9 cellular contexts compared by ENCODE assay signal in the genomic region with DNA sequence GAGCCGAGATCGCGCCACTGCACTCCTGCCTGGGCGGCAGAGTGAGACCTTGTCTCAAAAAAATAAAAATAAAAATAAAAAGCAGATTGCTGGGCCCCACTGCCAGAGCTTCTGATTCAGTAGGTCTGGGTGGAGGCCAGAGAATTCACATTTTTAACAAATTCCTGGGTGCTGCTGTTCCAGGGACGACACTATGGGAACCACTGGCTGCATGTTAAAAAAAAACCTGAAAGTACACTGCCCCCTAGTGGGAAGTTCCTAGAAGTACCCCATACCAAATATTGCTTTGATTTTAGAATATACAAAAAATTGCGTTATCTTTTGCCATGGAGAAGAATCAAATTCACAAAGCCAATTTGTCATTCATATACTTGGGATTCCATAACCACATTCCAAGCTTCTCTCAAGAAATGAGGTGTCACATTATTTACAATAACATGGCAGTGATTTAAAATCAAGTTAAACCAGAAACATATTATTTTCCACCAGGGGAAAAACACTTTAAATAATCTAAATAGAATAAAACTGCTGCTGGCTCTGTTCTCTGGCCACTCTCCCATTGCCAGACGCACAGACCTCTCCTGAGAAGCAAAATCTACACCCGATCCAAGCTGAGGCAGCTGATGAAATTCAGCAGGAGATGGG. TPM values are rescaled to one million over a fixed set of nuclear protein-coding genes. Genes with fewer than 3 reads are reported as not detected.
DNase-seq lines count a peak whose midpoint lies in the region; ATAC-seq, FAIRE-seq and TF ChIP-seq lines count a peak whose summit lies in the region.
"Had no signal": no experiment of that assay in that cellular context is flagged by ENCODE, and none has a peak within 500 bp of the region (broad histone marks: within the 10 kb centered on the region; RNA-seq: fewer than 3 reads in every experiment).

No MANE protein-coding gene starts in this region.

- H3K27ac ChIP-seq in Karpas-422 (ENCODE audit: low read length) (no peak overlapping the region), H1 (ENCODE audit: low read depth, low read length) (no peak overlapping the region), mesenchymal stem cell (ENCODE audit: low read length, poor library complexity, severe bottlenecking) (no peak overlapping the region)
- H3K27ac ChIP-seq: BLaER1 treated with 17β-estradiol and CSF1 and Interleukin-3, amounts not matched to agents 10 nM and 100 nM had no signal

- H4K20me1 ChIP-seq in Karpas-422 (ENCODE audit: insufficient read depth, low read depth, low read length) (no peaks in the 10 kb centered on the region), H1 (replicated peaks in 1 of 2; ENCODE audit: control insufficient read depth in 1 of 2, insufficient read depth in 2 of 2, low read length in 2 of 2) (no peaks in the 10 kb centered on the region)

- no peak overlapping the region for H3K56ac ChIP-seq in H1 (replicated peaks; ENCODE audit: insufficient read length, low read depth, low read length)

- peaks cover 15% of the 10 kb centered on the region; the same call in 1 of the 2 replicates for H3K4me1 ChIP-seq in Karpas-422 (ENCODE audit: low read length)
- H3K4me1 ChIP-seq in H1 (replicated peaks in 1 of 4; ENCODE audit: control insufficient read depth in 3 of 4, insufficient read depth in 4 of 4, low read length in 3 of 4): no peaks in the 10 kb centered on the region; a peak in 1 of 7 replicates
- H3K4me1 ChIP-seq in mesenchymal stem cell (ENCODE audit: control insufficient read depth, insufficient read depth, low read depth, low read length): no peaks in the 10 kb centered on the region

- H3K27me3 ChIP-seq in Karpas-422 (ENCODE audit: low read length): no peaks in the 10 kb centered on the region
- H3K27me3 ChIP-seq in H1 (replicated peaks in 1 of 4; ENCODE audit: control insufficient read depth in 3 of 4, extremely low read depth in 1 of 4, insufficient read depth in 3 of 4, low read length in 3 of 4): no peaks in the 10 kb centered on the region
- peaks cover 28 to 50% of the 10 kb centered on the region in 2 experiments for H3K27me3 ChIP-seq in mesenchymal stem cell (ENCODE audit: control insufficient read depth in 1 of 2, insufficient read depth in 1 of 2, low read length in 2 of 2)

- H3K14ac ChIP-seq in H1 (ENCODE audit: insufficient read length) (no peak overlapping the region), mesenchymal stem cell (ENCODE audit: low read length in 2 of 2) (no peak overlapping the region)

- no peak for ATAC-seq in GM18907 (IDR thresholded peaks at IDR 0.05; ENCODE audit: unreplicated experiment)

- H2BK120ac ChIP-seq in H1 (replicated peaks; ENCODE audit: low read depth, low read length) (no peak overlapping the region), mesenchymal stem cell (ENCODE audit: low read depth, low read length) (no peak overlapping the region)

- no peak overlapping the region for H4K5ac ChIP-seq in H1 (ENCODE audit: insufficient read length, low read depth, low read length)

- H2BK5ac ChIP-seq in H1 (ENCODE audit: low read depth, low read length) (no peak overlapping the region), mesenchymal stem cell (ENCODE audit: low read depth, low read length, poor library complexity, severe bottlenecking) (no peak overlapping the region)

- H3K4me2 ChIP-seq in Karpas-422 (ENCODE audit: low read depth, low read length, poor library complexity, severe bottlenecking) (no peak overlapping the region), H1 (ENCODE audit: insufficient read depth in 1 of 2, low read depth in 2 of 2, low read length in 2 of 2) (no peak overlapping the region), mesenchymal stem cell (ENCODE audit: low read length, poor library complexity, severe bottlenecking) (no peak overlapping the region)
- H3K4me2 ChIP-seq: BLaER1 treated with 17β-estradiol and CSF1 and Interleukin-3, amounts not matched to agents 10 nM and 100 nM had no signal

- FAIRE-seq in H1 (lab: Jason Lieb, UNC): no peak

- peak; percentile 19 to 71 (median 69) for DNase-seq in NCI-H1417 (lab: John Stamatoyannopoulos, UW)
- DNase-seq in NCI-H1417 treated with DMSO at 0.1 percent for 48 hours (lab: John Stamatoyannopoulos, UW): no peak
- peak; percentile 81 for DNase-seq in Karpas-422
- peak; percentile 67 for DNase-seq in SK-MEL-5 (ENCODE audit: low read depth, low spot score)
- no peak for DNase-seq in H1 (ENCODE audit: low read depth in 1 of 2, low spot score in 2 of 2)
- peak; percentile 53 for DNase-seq in mesenchymal stem cell
- no peak for DNase-seq in activated effector memory CD4-positive, alpha-beta T cell treated with anti-CD3 and anti-CD28 coated beads, Interleukin-2, amount 50 U/mL, for 16 hours

- in situ Hi-C loops in SK-MEL-5 (cut with HindIII; ENCODE audit: low pct_unique_long_range_greater_than_20kb, low sequenced_read_pairs): no loop called here

- CTCF ChIA-PET in H1 (lab: Charles Lee; ENCODE audit: partially characterized antibody): interaction anchor here (0.6 to 5.2 kb wide), 42 partner anchors 8 to 357 kb away, joined by 3 to 50 read pairs (median 4); no protein-coding TSS in a partner anchor

- TF ChIP-seq RAD21 in H1 (IDR thresholded peaks at IDR 0.05 in 1 of 2, conservative IDR thresholded peaks at IDR 0.05 in 1 of 2; ENCODE audit: low read depth in 2 of 2, low read length in 2 of 2): peak; percentile 75 to 79

- no peak overlapping the region for H2BK20ac ChIP-seq in H1 (ENCODE audit: low read length)

- no peak overlapping the region for H2BK15ac ChIP-seq in H1 (ENCODE audit: low read length)
- no peak overlapping the region for H2BK15ac ChIP-seq in mesenchymal stem cell (ENCODE audit: low read depth, poor library complexity, severe bottlenecking)

- no peak overlapping the region for H2AFZ ChIP-seq in Karpas-422 (ENCODE audit: low read length)
- no peak overlapping the region for H2AFZ ChIP-seq in H1 (ENCODE audit: low read length)
- H2AFZ ChIP-seq in mesenchymal stem cell (ENCODE audit: low read depth, low read length): no peak overlapping the region

- no peak for TF ChIP-seq POLR2A in H1 (IDR thresholded peaks at IDR 0.05; ENCODE audit: control extremely low read depth in 1 of 2, low read depth in 2 of 2, low read length in 2 of 2)

- H3K4ac ChIP-seq in H1 (replicated peaks; ENCODE audit: insufficient read length, low read depth, low read length) (no peak overlapping the region), mesenchymal stem cell (ENCODE audit: low read depth in 1 of 2, low read length in 2 of 2) (no peak overlapping the region)

- H3K36me3 ChIP-seq in Karpas-422 (ENCODE audit: insufficient read depth, low read length) (no peaks in the 10 kb centered on the region), H1 (ENCODE audit: control insufficient read depth in 2 of 4, insufficient read depth in 4 of 4, low read length in 3 of 4) (no peaks in the 10 kb centered on the region), mesenchymal stem cell (ENCODE audit: control insufficient read depth in 1 of 2, insufficient read depth in 2 of 2, low read depth in 1 of 2, low read length in 2 of 2) (no peaks in the 10 kb centered on the region)
- H3K36me3 ChIP-seq: BLaER1 treated with 17β-estradiol and CSF1 and Interleukin-3, amounts not matched to agents 10 nM and 100 nM had no signal

- no peaks in the 10 kb centered on the region for H3K79me1 ChIP-seq in H1 (ENCODE audit: low read depth, low read length)
- H3K79me1 ChIP-seq in mesenchymal stem cell (replicated peaks; ENCODE audit: low read length, poor library complexity, severe bottlenecking): no peaks in the 10 kb centered on the region

- H3K4me3 ChIP-seq in Karpas-422 (ENCODE audit: low read length) (no peak overlapping the region), H1 (ENCODE audit: extremely low read depth in 1 of 4, insufficient read depth in 2 of 4, low read depth in 3 of 4, low read length in 4 of 4) (no peak overlapping the region), mesenchymal stem cell (ENCODE audit: insufficient read depth in 1 of 2, low read depth in 1 of 2, low read length in 2 of 2) (no peak overlapping the region)
- H3K4me3 ChIP-seq: BLaER1 treated with 17β-estradiol and CSF1 and Interleukin-3, amounts not matched to agents 10 nM and 100 nM had no signal

- no peak overlapping the region for H3K18ac ChIP-seq in H1 (ENCODE audit: extremely low read depth, low read length)
- H3K18ac ChIP-seq in mesenchymal stem cell (ENCODE audit: low read depth in 1 of 2, low read length in 2 of 2): no peak overlapping the region

- POLR2A ChIA-PET in H1 (lab: Charles Lee; ENCODE audit: partially characterized antibody): no interaction called here

- H3K23ac ChIP-seq in H1 (ENCODE audit: insufficient read length): no peak overlapping the region
- H3K23ac ChIP-seq in mesenchymal stem cell (ENCODE audit: low read length in 2 of 2): no peak overlapping the region

- H4K91ac ChIP-seq in H1 (replicated peaks; ENCODE audit: insufficient read length, low read length) (no peak overlapping the region), mesenchymal stem cell (ENCODE audit: low read length) (no peak overlapping the region)

- H3K79me2 ChIP-seq in Karpas-422 (ENCODE audit: low read length): no peaks in the 10 kb centered on the region
- no peaks in the 10 kb centered on the region for H3K79me2 ChIP-seq in H1 (ENCODE audit: control insufficient read depth in 1 of 2, insufficient read depth in 2 of 2, low read length in 2 of 2)

- no peaks in the 10 kb centered on the region for H3K9me2 ChIP-seq in Karpas-422 (replicated peaks; ENCODE audit: insufficient read depth, low read length)

- H4K8ac ChIP-seq in H1 (ENCODE audit: extremely low read depth, insufficient read depth, low read length) (no peak overlapping the region; the same call in 1 of the 2 replicates), mesenchymal stem cell (ENCODE audit: low read length) (no peak overlapping the region)

- no peak overlapping the region for H3K9ac ChIP-seq in Karpas-422 (ENCODE audit: low read length)
- H3K9ac ChIP-seq in H1 (replicated peaks in 1 of 4; ENCODE audit: extremely low read depth in 1 of 4, low read depth in 3 of 4, low read length in 3 of 4): no peak overlapping the region
- peak overlapping the region; percentile 3 for H3K9ac ChIP-seq in mesenchymal stem cell (ENCODE audit: low read length)
- H3K9ac ChIP-seq: BLaER1 treated with 17β-estradiol and CSF1 and Interleukin-3, amounts not matched to agents 10 nM and 100 nM had no signal

- 71% methylated on average over 8 of the region's 8 CpGs; no CpG with 5 or more reads in 1 of the 2 experiments for WGBS in H1 (ENCODE audit: extremely low coverage in 1 of 2, insufficient coverage in 1 of 2, insufficient read length in 1 of 2, insufficient replicate concordance in 2 of 2, low coverage in 1 of 2, low lambda C conversion rate in 2 of 2, missing lambda C conversion rate in 1 of 2), 2 experiments
- WGBS in mesenchymal stem cell: 68% methylated on average over 8 of the region's 8 CpGs

- H2AK5ac ChIP-seq in H1 (ENCODE audit: low read depth, low read length): no peak overlapping the region
- H2AK5ac ChIP-seq in mesenchymal stem cell (ENCODE audit: low read length, severe bottlenecking): no peak overlapping the region

- no peak for TF ChIP-seq EP300 in H1 (IDR thresholded peaks at IDR 0.05; ENCODE audit: borderline replicate concordance in 1 of 2, low read depth in 2 of 2, low read length in 2 of 2)

- no peaks in the 10 kb centered on the region for H3K9me3 ChIP-seq in Karpas-422 (ENCODE audit: low read length)
- H3K9me3 ChIP-seq in H1 (ENCODE audit: insufficient read depth in 2 of 2, low read depth in 1 of 2, low read length in 1 of 2): no peaks in the 10 kb centered on the region
- H3K9me3 ChIP-seq in mesenchymal stem cell (ENCODE audit: control insufficient read depth, low read length): no peaks in the 10 kb centered on the region
- H3K9me3 ChIP-seq: BLaER1 treated with 17β-estradiol and CSF1 and Interleukin-3, amounts not matched to agents 10 nM and 100 nM had no signal

- TF ChIP-seq CTCF in H1 (IDR thresholded peaks at IDR 0.05; ENCODE audit: control extremely low read depth in 1 of 3, insufficient read depth in 1 of 3, low read depth in 1 of 3, low read length in 3 of 3): peak in 2 of 3 experiments; percentile 58 to 63; a peak in 3 of 4 replicates

- H3K23me2 ChIP-seq in H1 (ENCODE audit: low read depth, low read length): no peaks in the 10 kb centered on the region

- H2BK12ac ChIP-seq in H1 (ENCODE audit: low read depth, low read length) (no peak overlapping the region), mesenchymal stem cell (ENCODE audit: low read length in 2 of 2) (no peak overlapping the region)

RNA-seq across cellular contexts. Expression of a gene that starts 27.4 kb away (rescaled TPM):
- 57.4 and 62.6 TPM in 2 replicates for total RNA-seq in Karpas-422 (2014; rRNA removed; shearing (Covaris generic); ENCODE audit: low replicate concordance)
- total RNA-seq in SK-MEL-5 (2014; rRNA removed; shearing (Covaris generic)): 63.5 and 67.4 TPM in 2 replicates
- polyA plus RNA-seq in SK-MEL-5 (2015; cell fraction: cytosol; rRNA removed): 37.1 and 41.6 TPM in 2 replicates
- polyA plus RNA-seq in SK-MEL-5 (2015; cell fraction: nucleus; rRNA removed): 12.2 and 15.3 TPM in 2 replicates
- total RNA-seq in H1 (2021; fragmentation: NEBNext Ultra II Directional; extraction: Animal tissue kit (Norgen Biotek cat#: 25700)): 27.0 and 33.0 TPM in 2 replicates
- 5.6 and 7.5 TPM in 2 replicates for polyA plus RNA-seq in H1 (2011; rRNA removed)
- 18.7 TPM for polyA plus RNA-seq in H1 (2011; cell fraction: cytosol; rRNA removed)
- 3.3 TPM for polyA plus RNA-seq in H1 (2011; cell fraction: nucleus; rRNA removed)
- polyA plus RNA-seq in H1 (2012, experiment 1 of 2): 25.4 to 44.2 TPM (median 29.6 TPM) in 4 replicates
- polyA plus RNA-seq in H1 (2012, experiment 2 of 2): 8.1 TPM
- 49.2 TPM for polyA plus RNA-seq in H1 (2013, experiment 1 of 2)
- 48.2 TPM for polyA plus RNA-seq in H1 (2013, experiment 2 of 2)
- polyA minus RNA-seq in H1 (2011; rRNA and poly(A)+ RNA removed): 3.8 and 4.2 TPM in 2 replicates
- polyA minus RNA-seq in H1 (2011; cell fraction: cytosol; rRNA and poly(A)+ RNA removed): 6.1 TPM
- 6.8 TPM for polyA minus RNA-seq in H1 (2011; cell fraction: nucleus; rRNA and poly(A)+ RNA removed)
- 74.2 TPM for polyA plus RNA-seq in mesenchymal stem cell (2013, experiment 1 of 2)
- polyA plus RNA-seq in mesenchymal stem cell (2013, experiment 2 of 2): 74.8 TPM

RNA-seq across cellular contexts. Expression of a gene that starts 42.3 kb away (rescaled TPM):
- total RNA-seq in Karpas-422 (2014; rRNA removed; shearing (Covaris generic); ENCODE audit: low replicate concordance): 151 and 155 TPM in 2 replicates
- 34.1 and 35.5 TPM in 2 replicates for total RNA-seq in SK-MEL-5 (2014; rRNA removed; shearing (Covaris generic))
- 14.9 and 15.0 TPM in 2 replicates for polyA plus RNA-seq in SK-MEL-5 (2015; cell fraction: cytosol; rRNA removed)
- polyA plus RNA-seq in SK-MEL-5 (2015; cell fraction: nucleus; rRNA removed): 470 and 472 TPM in 2 replicates
- 59.4 and 60.4 TPM in 2 replicates for total RNA-seq in H1 (2021; fragmentation: NEBNext Ultra II Directional; extraction: Animal tissue kit (Norgen Biotek cat#: 25700))
- 32.9 and 38.2 TPM in 2 replicates for polyA plus RNA-seq in H1 (2011; rRNA removed)
- 66.1 TPM for polyA plus RNA-seq in H1 (2011; cell fraction: cytosol; rRNA removed)
- 111 TPM for polyA plus RNA-seq in H1 (2011; cell fraction: nucleus; rRNA removed)
- 33.1 to 58.0 TPM (median 48.2 TPM) in 4 replicates for polyA plus RNA-seq in H1 (2012, experiment 1 of 2)
- polyA plus RNA-seq in H1 (2012, experiment 2 of 2): 8.9 TPM
- 57.6 TPM for polyA plus RNA-seq in H1 (2013, experiment 1 of 2)
- polyA plus RNA-seq in H1 (2013, experiment 2 of 2): 50.1 TPM
- 37.6 and 38.0 TPM in 2 replicates for polyA minus RNA-seq in H1 (2011; rRNA and poly(A)+ RNA removed)
- polyA minus RNA-seq in H1 (2011; cell fraction: cytosol; rRNA and poly(A)+ RNA removed): 41.4 TPM
- polyA minus RNA-seq in H1 (2011; cell fraction: nucleus; rRNA and poly(A)+ RNA removed): 80.9 TPM
- 41.2 TPM for polyA plus RNA-seq in mesenchymal stem cell (2013, experiment 1 of 2)
- polyA plus RNA-seq in mesenchymal stem cell (2013, experiment 2 of 2): 41.3 TPM

Comparison
In these comparisons a context has a peak if more than half of its experiments do, and no peak if none do; other contexts are left out.
1. DNase-seq: peak in NCI-H1417 (3 of 3), Karpas-422 (single experiment), SK-MEL-5 (single experiment) and mesenchymal stem cell (single experiment); none in NCI-H1417 treated with DMSO at 0.1 percent for 48 hours (single experiment), H1 (0 of 2) and activated effector memory CD4-positive, alpha-beta T cell treated with anti-CD3 and anti-CD28 coated beads, Interleukin-2, amount 50 U/mL, for 16 hours (single experiment).